Comparison of ENCODE assay signal across 22 cellular contexts in genomic region chr20:24773168-24773567, GRCh38.
A peak's percentile ranks its signal among the peaks of the same experiment; 100 is the strongest.
DNase-seq lines count a peak whose midpoint lies in the region; ATAC-seq and TF ChIP-seq lines count a peak whose summit lies in the region.
"Had no signal": no experiment of that assay in that cellular context is flagged by ENCODE, and none has a peak within 500 bp of the region (broad histone marks: within the 10 kb centered on the region; RNA-seq: fewer than 3 reads in every experiment).

No MANE protein-coding gene starts in this region.

- in situ Hi-C loops in astrocyte of the cerebellum (cut with HindIII; ENCODE audit: low sequenced_read_pairs), result no loop called here

- ATAC-seq in GM19035 (IDR thresholded peaks at IDR 0.05; ENCODE audit: unreplicated experiment), result no peak
- ATAC-seq: lower lobe of right lung had no signal

- DNase-seq in activated CD4-positive, alpha-beta T cell treated with anti-CD3 and anti-CD28 coated beads for 1 hour, result peak; percentile 2
- DNase-seq in activated CD4-positive, alpha-beta T cell treated with anti-CD3 and anti-CD28 coated beads for 48 hours, result no peak
- DNase-seq in astrocyte of the cerebellum (ENCODE audit: low read depth) (peak; percentile 62), inferior parietal cortex (ENCODE audit: extremely low spot score) (peak; percentile 19), activated T-cell treated with anti-CD3 and anti-CD28 coated beads for 4 hours (no peak)
- DNase-seq in activated CD4-positive, CD25-positive, alpha-beta regulatory T cell treated with anti-CD3 and anti-CD28 coated beads, Interleukin-2, amount 50 U/mL, for 72 hours, result no peak
- DNase-seq: activated CD4-positive, alpha-beta T cell treated with anti-CD3 and anti-CD28 coated beads, Interleukin-2, amount 10 ng/mL, durations not matched to agents 7 days and 5 days; DND-41; GOT3; immature natural killer cell; KBM-7; lower lobe of right lung; NCI-H187; NCI-H2227 treated with DMSO at 0.1 percent for 48 hours; NCI-H82 had no signal

- no peak overlapping the region for H3K4me3 ChIP-seq in astrocyte of the cerebellum (ENCODE audit: low read depth, low read length)
- H3K4me3 ChIP-seq: GM12878, lower lobe of right lung, prostate gland, thoracic aorta had no signal

- H3K27ac ChIP-seq in temporal lobe (ENCODE audit: low read depth, low read length), result peak overlapping the region; percentile 30
- H3K27ac ChIP-seq: 22Rv1, brain microvascular endothelial cell, lower lobe of right lung, prostate gland, thoracic aorta had no signal

- no peak for TF ChIP-seq CTCF in astrocyte of the cerebellum (IDR thresholded peaks at IDR 0.05; ENCODE audit: low read depth, low read length, missing control alignments)

Comparison
In these comparisons a context has a peak if more than half of its experiments do, and no peak if none do; other contexts are left out.
1. DNase-seq: peak in activated CD4-positive, alpha-beta T cell treated with anti-CD3 and anti-CD28 coated beads for 1 hour (single experiment), astrocyte of the cerebellum (single experiment) and inferior parietal cortex (single experiment); none in activated CD4-positive, alpha-beta T cell treated with anti-CD3 and anti-CD28 coated beads for 48 hours (single experiment), activated T-cell treated with anti-CD3 and anti-CD28 coated beads for 4 hours (single experiment) and activated CD4-positive, CD25-positive, alpha-beta regulatory T cell treated with anti-CD3 and anti-CD28 coated beads, Interleukin-2, amount 50 U/mL, for 72 hours (single experiment).